ENCODE assay signal across 8 cellular contexts in genomic region chr22:29030016-29030617, GRCh38. TPM values are rescaled to one million over a fixed set of nuclear protein-coding genes. Genes with fewer than 3 reads are reported as not detected.
A peak's percentile ranks its signal among the peaks of the same experiment; 100 is the strongest.
DNase-seq lines count a peak whose midpoint lies in the region; ATAC-seq and TF ChIP-seq lines count a peak whose summit lies in the region.

No MANE protein-coding gene starts in this region.

- TF ChIP-seq CTCF in CD4-positive, alpha-beta T cell (IDR thresholded peaks at IDR 0.05): no peak
- no peak for TF ChIP-seq CTCF in osteocyte (IDR thresholded peaks at IDR 0.05)

- no peak for ATAC-seq in CD4-positive, alpha-beta T cell (ENCODE audit: poor library complexity)
- ATAC-seq in GM18873 (IDR thresholded peaks at IDR 0.05; ENCODE audit: low FRiP score, unreplicated experiment) (no peak), HG02610 (IDR thresholded peaks at IDR 0.05; ENCODE audit: unreplicated experiment) (no peak), HG03354 (IDR thresholded peaks at IDR 0.05; ENCODE audit: poor library complexity, severe bottlenecking, unreplicated experiment) (no peak)

- H3K27ac ChIP-seq in CD4-positive, alpha-beta T cell (ENCODE audit: low read depth, low read length): no peak overlapping the region
- H3K27ac ChIP-seq in epithelial cell of prostate: peak overlapping the region; percentile 69

- H3K9me3 ChIP-seq in CD4-positive, alpha-beta T cell (ENCODE audit: control insufficient read depth, low read length): no peaks in the 10 kb centered on the region

- POLR2A ChIA-PET in CD4-positive, alpha-beta T cell (lab: Charles Lee): no interaction called here

- H3K27ac Mint-ChIP-seq in CD4-positive, alpha-beta T cell: no peak overlapping the region
- H3K27ac Mint-ChIP-seq in osteocyte (ENCODE audit: unreplicated experiment): peak overlapping the region; percentile 94

- peaks cover 61% of the 10 kb centered on the region for H3K27me3 Mint-ChIP-seq in CD4-positive, alpha-beta T cell
- no peaks in the 10 kb centered on the region for H3K27me3 Mint-ChIP-seq in osteocyte (ENCODE audit: unreplicated experiment)

- H3K4me1 Mint-ChIP-seq in CD4-positive, alpha-beta T cell (ENCODE audit: low read depth): peaks cover 14% of the 10 kb centered on the region
- peaks cover 33% of the 10 kb centered on the region for H3K4me1 Mint-ChIP-seq in osteocyte (ENCODE audit: unreplicated experiment)

- no peaks in the 10 kb centered on the region for H3K36me3 Mint-ChIP-seq in CD4-positive, alpha-beta T cell (ENCODE audit: low read depth)
- H3K36me3 Mint-ChIP-seq in osteocyte (ENCODE audit: unreplicated experiment): peaks cover 2% of the 10 kb centered on the region

- no peak for DNase-seq in CD4-positive, alpha-beta T cell
- peak; percentile 49 for DNase-seq in OCI-M1 (lab: John Stamatoyannopoulos, UW)
- DNase-seq in epithelial cell of prostate (ENCODE audit: low read depth, low spot score): peak; percentile 20
- no peak for DNase-seq in osteocyte (ENCODE audit: extremely low spot score, unreplicated experiment)
- DNase-seq in mesenteric fat pad (ENCODE audit: low spot score): no peak

- H3K27me3 ChIP-seq in CD4-positive, alpha-beta T cell (ENCODE audit: control insufficient read depth, insufficient read depth, low read length): peaks cover 32% of the 10 kb centered on the region

- no peaks in the 10 kb centered on the region for H3K9me3 Mint-ChIP-seq in CD4-positive, alpha-beta T cell
- H3K9me3 Mint-ChIP-seq in osteocyte (ENCODE audit: unreplicated experiment): no peaks in the 10 kb centered on the region

- CTCF ChIA-PET in CD4-positive, alpha-beta T cell (lab: Charles Lee): no interaction called here

- H3K4me3 Mint-ChIP-seq in CD4-positive, alpha-beta T cell: peak overlapping the region; percentile 45
- H3K4me3 Mint-ChIP-seq in osteocyte (ENCODE audit: unreplicated experiment): peak overlapping the region; percentile 64

- intact Hi-C loops in CD4-positive, alpha-beta T cell (cut with DNase I, micrococcal nuclease): no loop called here

RNA-seq across cellular contexts. Expression of gene C22orf31, which starts 31.5 kb away (rescaled TPM):
- not detected for total RNA-seq in CD4-positive, alpha-beta T cell
- total RNA-seq in osteocyte (not detected in 2 replicates), mesenteric fat pad (not detected)

RNA-seq across cellular contexts. Expression of gene KREMEN1, which starts 42.7 kb away (rescaled TPM):
- not detected for total RNA-seq in CD4-positive, alpha-beta T cell
- total RNA-seq in osteocyte (2.9 and 5.4 TPM in 2 replicates), mesenteric fat pad (10.6 TPM)

Comparison
In these comparisons a context has a peak if more than half of its experiments do, and no peak if none do; other contexts are left out.
1. DNase-seq: peak in OCI-M1 (single experiment) and epithelial cell of prostate (single experiment); none in CD4-positive, alpha-beta T cell (0 of 10), osteocyte (single experiment) and mesenteric fat pad (single experiment).